In the genomic region with DNA sequence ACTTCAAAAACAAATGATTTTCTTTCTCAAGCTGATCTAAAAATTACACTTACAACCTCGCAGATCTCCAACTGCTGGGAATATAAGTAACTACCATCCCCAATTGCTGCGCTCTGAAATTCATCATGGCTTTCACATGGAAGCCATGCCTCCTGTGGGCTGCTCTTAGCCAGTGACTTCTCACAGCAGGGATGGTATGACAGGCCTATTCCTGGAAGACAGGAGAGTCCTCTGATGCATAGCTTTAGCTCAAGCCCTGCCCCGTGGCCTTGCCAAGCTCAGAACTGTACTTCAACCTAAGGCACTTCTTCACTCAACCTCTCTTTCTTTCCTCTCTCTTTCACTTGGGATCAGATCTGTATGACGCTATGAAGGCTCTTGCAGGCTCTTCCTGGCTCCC, we compare ENCODE assay signal across 3 cellular contexts.
TF ChIP-seq lines count a peak whose summit lies in the region.

No MANE protein-coding gene starts in this region.

TF ChIP-seq in GM23338, 12 proteins besides CTCF, POLR2A, EP300 and RAD21 (continues in another document):
- TF ChIP-seq ZNF331 (CRISPR knock-in tag; IDR thresholded peaks at IDR 0.05; ENCODE audit: low read depth) (no peak), REST (IDR thresholded peaks at IDR 0.05; ENCODE audit: unreplicated experiment) (no peak), STAT1 (IDR thresholded peaks at IDR 0.05; ENCODE audit: unreplicated experiment) (no peak), POLR2AphosphoS5 (IDR thresholded peaks at IDR 0.05; ENCODE audit: low read depth) (no peak), ETS1 (IDR thresholded peaks at IDR 0.05) (no peak), EZH2 (IDR thresholded peaks at IDR 0.05; ENCODE audit: low read depth, unreplicated experiment) (no peak), NANOG (IDR thresholded peaks at IDR 0.05; ENCODE audit: borderline replicate concordance) (no peak), EZH2phosphoT487 (IDR thresholded peaks at IDR 0.05; ENCODE audit: unreplicated experiment) (no peak), JUNB (IDR thresholded peaks at IDR 0.05; ENCODE audit: unreplicated experiment) (no peak), CREB1 (CRISPR knock-in tag; IDR thresholded peaks at IDR 0.05; ENCODE audit: low read depth) (no peak), ZNF114 (CRISPR knock-in tag; IDR thresholded peaks at IDR 0.05) (no peak)

TF ChIP-seq in HEK293, 187 proteins besides CTCF, POLR2A, EP300 and RAD21:
- TF ChIP-seq ZBTB44 (tag by site-specific recombination; IDR thresholded peaks at IDR 0.05) (no peak), ZNF2 (tag by site-specific recombination; IDR thresholded peaks at IDR 0.05) (no peak), ZNF341 (tag by site-specific recombination; IDR thresholded peaks at IDR 0.05; ENCODE audit: low read depth) (peak; percentile 61)

TF ChIP-seq in H1, 55 proteins besides CTCF, POLR2A, EP300 and RAD21:
- TF ChIP-seq USF2 (IDR thresholded peaks at IDR 0.05; ENCODE audit: low read length) (no peak), RBBP5 (IDR thresholded peaks at IDR 0.05; ENCODE audit: borderline replicate concordance, low read depth, low read length) (no peak), JUN (IDR thresholded peaks at IDR 0.05; ENCODE audit: low read depth, low read length) (no peak), RXRA (IDR thresholded peaks at IDR 0.05; ENCODE audit: insufficient read depth, low read depth, low read length) (no peak), KDM4A (IDR thresholded peaks at IDR 0.05; ENCODE audit: low read depth, low read length, severe bottlenecking) (no peak), CEBPB (IDR thresholded peaks at IDR 0.05; ENCODE audit: low read depth, low read length) (no peak), HDAC2 (IDR thresholded peaks at IDR 0.05; ENCODE audit: borderline replicate concordance in 1 of 2, low read depth in 2 of 2, low read length in 2 of 2) (no peak), FOSL1 (IDR thresholded peaks at IDR 0.05; ENCODE audit: insufficient read depth, low read depth, low read length) (no peak), TCF12 (IDR thresholded peaks at IDR 0.05; ENCODE audit: low read depth, low read length) (no peak), MAFK (IDR thresholded peaks at IDR 0.05; ENCODE audit: low read depth, low read length) (no peak), CHD1 (IDR thresholded peaks at IDR 0.05; ENCODE audit: low read depth, low read length) (no peak), CBX8 (IDR thresholded peaks at IDR 0.05; ENCODE audit: borderline replicate concordance, low read depth, low read length) (no peak), TAF7 (optimal IDR thresholded peaks at IDR 0.05; ENCODE audit: borderline replicate concordance, low read depth, low read length) (no peak), TBP (IDR thresholded peaks at IDR 0.05; ENCODE audit: low read depth, low read length) (no peak)
